ENCODE assay signal across 22 cellular contexts in genomic region chr7:41445951-41446350, GRCh38.
DNase-seq lines count a peak whose midpoint lies in the region; ATAC-seq and TF ChIP-seq lines count a peak whose summit lies in the region.
"Had no signal": no experiment of that assay in that cellular context is flagged by ENCODE, and none has a peak within 500 bp of the region (broad histone marks: within the 10 kb centered on the region; RNA-seq: fewer than 3 reads in every experiment).

No MANE protein-coding gene starts in this region.

- H3K79me2 ChIP-seq in GM23338 (replicated peaks; ENCODE audit: insufficient read depth) (no peaks in the 10 kb centered on the region), hepatocyte (no peaks in the 10 kb centered on the region)

- TF ChIP-seq CTCF in GM23338 (conservative IDR thresholded peaks at IDR 0.05; ENCODE audit: low read depth in 2 of 2) (no peak), hepatocyte (IDR thresholded peaks at IDR 0.05; ENCODE audit: poor library complexity) (no peak), nephron (IDR thresholded peaks at IDR 0.05; ENCODE audit: unreplicated experiment in 3 of 3) (no peak), upper lobe of left lung (IDR thresholded peaks at IDR 0.05) (no peak)

- H4K20me1 ChIP-seq in GM23338 (replicated peaks; ENCODE audit: insufficient read depth) (no peaks in the 10 kb centered on the region), hepatocyte (ENCODE audit: insufficient read depth, poor library complexity, severe bottlenecking) (no peaks in the 10 kb centered on the region)

- H3K4me3 ChIP-seq in GM23338 (no peak overlapping the region), hepatocyte (no peak overlapping the region), upper lobe of left lung (no peak overlapping the region)
- H3K4me3 ChIP-seq: GM23248 had no signal

- H3K9me2 ChIP-seq in GM23338 (ENCODE audit: insufficient read depth) = peaks cover 12% of the 10 kb centered on the region
- no peaks in the 10 kb centered on the region for H3K9me2 ChIP-seq in hepatocyte (replicated peaks; ENCODE audit: insufficient read depth)

- no peaks in the 10 kb centered on the region for H3F3A ChIP-seq in GM23338 (replicated peaks; ENCODE audit: low read depth)

- ATAC-seq in GM23338 (no peak; the same call in 1 of the 3 replicates), left cardiac atrium (no peak), HG02678 (IDR thresholded peaks at IDR 0.05; ENCODE audit: unreplicated experiment) (no peak), upper lobe of left lung (ENCODE audit: low FRiP score in 2 of 2) (no peak)
- ATAC-seq: HCT116, HepG2, PC-3 had no signal

- H3K9me3 ChIP-seq in hepatocyte (ENCODE audit: low read depth) = no peaks in the 10 kb centered on the region
- no peaks in the 10 kb centered on the region for H3K9me3 ChIP-seq in upper lobe of left lung
- H3K9me3 ChIP-seq: BE2C, Caco-2 had no signal

- no peaks in the 10 kb centered on the region for H3K36me3 ChIP-seq in GM23338 (ENCODE audit: insufficient read depth)
- no peaks in the 10 kb centered on the region for H3K36me3 ChIP-seq in hepatocyte (replicated peaks; ENCODE audit: insufficient read depth, low read depth)
- H3K36me3 ChIP-seq in upper lobe of left lung = no peaks in the 10 kb centered on the region
- H3K36me3 ChIP-seq: BE2C had no signal

- intact Hi-C loops in left cardiac atrium (cut with DNase I) = no loop called here

- no peak for TF ChIP-seq EP300 in upper lobe of left lung (IDR thresholded peaks at IDR 0.05)

- H3K9me3 Mint-ChIP-seq in GM23338 = no peaks in the 10 kb centered on the region
- H3K9me3 Mint-ChIP-seq in nephron = no peaks in the 10 kb centered on the region

- WGBS in hepatocyte (ENCODE audit: low lambda C conversion rate, missing lambda C conversion rate) = 66% methylated on average over 3 of the region's 3 CpGs
- 78 to 84% methylated on average over 3 of the region's 3 CpGs for WGBS in upper lobe of left lung, 2 donors

- H3K4me1 ChIP-seq in GM23338 (ENCODE audit: insufficient read depth) (peaks cover 11% of the 10 kb centered on the region), hepatocyte (ENCODE audit: insufficient read depth) (peaks cover 11% of the 10 kb centered on the region), upper lobe of left lung (no peaks in the 10 kb centered on the region)
- H3K4me1 ChIP-seq: BE2C, Caco-2 had no signal

- H3K27ac ChIP-seq in GM23338 (ENCODE audit: low read depth) (no peak overlapping the region), hepatocyte (peak overlapping the region; percentile 42), substantia nigra (ENCODE audit: low read depth, low read length, poor library complexity, severe bottlenecking) (peak overlapping the region; percentile 49), upper lobe of left lung (no peak overlapping the region)
- H3K27ac ChIP-seq: GM23248 had no signal

- no peaks in the 10 kb centered on the region for H3K27me3 ChIP-seq in GM23338 (ENCODE audit: insufficient read depth)
- no peaks in the 10 kb centered on the region for H3K27me3 ChIP-seq in hepatocyte
- H3K27me3 ChIP-seq in upper lobe of left lung = no peaks in the 10 kb centered on the region
- H3K27me3 ChIP-seq: BE2C had no signal

- H3K27me3 Mint-ChIP-seq in GM23338 (ENCODE audit: insufficient read depth, low read depth, poor library complexity) (peaks cover 5% of the 10 kb centered on the region), nephron (ENCODE audit: low read depth) (no peaks in the 10 kb centered on the region)
- H3K27me3 Mint-ChIP-seq: CD4-positive, CD25-positive, alpha-beta regulatory T cell had no signal

- peak overlapping the region; percentile 2 for H3K4me2 ChIP-seq in GM23338
- H3K4me2 ChIP-seq in hepatocyte = no peak overlapping the region

- H3K36me3 Mint-ChIP-seq in GM23338 (ENCODE audit: low read depth) (no peaks in the 10 kb centered on the region), nephron (ENCODE audit: low read depth) (no peaks in the 10 kb centered on the region)
- H3K36me3 Mint-ChIP-seq: CD4-positive, CD25-positive, alpha-beta regulatory T cell had no signal

- H3K27ac Mint-ChIP-seq in GM23338 = no peak overlapping the region
- H3K27ac Mint-ChIP-seq in nephron = peak overlapping the region; percentile 31 to 59 (median 46)
- H3K27ac Mint-ChIP-seq: CD4-positive, CD25-positive, alpha-beta regulatory T cell had no signal

- no peak for TF ChIP-seq POLR2A in upper lobe of left lung (IDR thresholded peaks at IDR 0.05)

- DNase-seq in GM23338 (ENCODE audit: low spot score) = no peak
- DNase-seq in hepatocyte (ENCODE audit: low spot score) = no peak
- DNase-seq in substantia nigra (lab: John Stamatoyannopoulos, UW) = peak in 7 of 49 donors; percentile 4 to 29 (median 10)
- DNase-seq in left cardiac atrium = no peak
- no peak for DNase-seq in NCI-H2029 treated with DMSO at 0.1 percent for 48 hours (lab: John Stamatoyannopoulos, UW)
- DNase-seq in upper lobe of left lung = no peak
- DNase-seq: BE2C; Caco-2; CD4-positive, CD25-positive, alpha-beta regulatory T cell; GM23248; KBM-7; NCI-H187; NCI-H2227 treated with DMSO at 0.1 percent for 48 hours; NCI-H510A treated with DMSO at 0.1 percent for 48 hours; NCI-H82; PC-3; RPMI8226; SHP77 treated with DMSO at 0.1 percent for 48 hours had no signal

- H3K4me1 Mint-ChIP-seq in GM23338 (peaks cover 16% of the 10 kb centered on the region; the same call in 2 of the 3 replicates), nephron (peaks cover 12% of the 10 kb centered on the region)
- H3K4me1 Mint-ChIP-seq: CD4-positive, CD25-positive, alpha-beta regulatory T cell had no signal

- no peak overlapping the region for H3K4me3 Mint-ChIP-seq in GM23338
- no peak overlapping the region for H3K4me3 Mint-ChIP-seq in nephron
- H3K4me3 Mint-ChIP-seq: CD4-positive, CD25-positive, alpha-beta regulatory T cell had no signal

- no peak overlapping the region for H2AFZ ChIP-seq in GM23338
- H2AFZ ChIP-seq in hepatocyte = no peak overlapping the region
- H2AFZ ChIP-seq: GM23248 had no signal

TF ChIP-seq in GM23338, 12 proteins besides CTCF, POLR2A, EP300 and RAD21 (continues in another document):
- no peak for TF ChIP-seq REST (IDR thresholded peaks at IDR 0.05; ENCODE audit: unreplicated experiment)
- TF ChIP-seq ZNF331 (CRISPR knock-in tag; IDR thresholded peaks at IDR 0.05; ENCODE audit: low read depth) = no peak
- TF ChIP-seq EZH2 (IDR thresholded peaks at IDR 0.05; ENCODE audit: low read depth, unreplicated experiment) = no peak
- TF ChIP-seq JUNB (IDR thresholded peaks at IDR 0.05; ENCODE audit: unreplicated experiment) = no peak
- no peak for TF ChIP-seq ZNF114 (CRISPR knock-in tag; IDR thresholded peaks at IDR 0.05)
- TF ChIP-seq ETS1 (IDR thresholded peaks at IDR 0.05) = no peak
- no peak for TF ChIP-seq NANOG (IDR thresholded peaks at IDR 0.05; ENCODE audit: borderline replicate concordance)
- no peak for TF ChIP-seq EZH2phosphoT487 (IDR thresholded peaks at IDR 0.05; ENCODE audit: unreplicated experiment)

Comparison
In these comparisons a context has a peak if more than half of its experiments do, and no peak if none do; other contexts are left out.
1. H3K27ac ChIP-seq: peak in hepatocyte (single experiment) and substantia nigra (single experiment); none in GM23338 (single experiment) and upper lobe of left lung (0 of 4).